In genomic region chr6:2942916-2943563, GRCh38 we compare ENCODE assay signal across 10 cellular contexts. TPM values are rescaled to one million over a fixed set of nuclear protein-coding genes. Genes with fewer than 3 reads are reported as not detected.
DNase-seq lines count a peak whose midpoint lies in the region; ATAC-seq and TF ChIP-seq lines count a peak whose summit lies in the region.
"Had no signal": no experiment of that assay in that cellular context is flagged by ENCODE, and none has a peak within 500 bp of the region (broad histone marks: within the 10 kb centered on the region; RNA-seq: fewer than 3 reads in every experiment).

No MANE protein-coding gene starts in this region.

- POLR2A ChIA-PET in T-cell (lab: Charles Lee) (interaction anchor here (0.7 to 1.3 kb wide), 3 partner anchors 47 to 1383 kb away, joined by 3 read pairs; no protein-coding TSS in a partner anchor), GM10248 (lab: Yijun Ruan, JAX) (no interaction called here), A673 (lab: Charles Lee; ENCODE audit: low non-redundant PET) (no interaction called here)

- no peaks in the 10 kb centered on the region for H3K9me3 ChIP-seq in endodermal cell (ENCODE audit: control insufficient read depth, low read length)
- no peaks in the 10 kb centered on the region for H3K9me3 ChIP-seq in A673 (ENCODE audit: low read depth, low read length, poor library complexity, severe bottlenecking)
- H3K9me3 ChIP-seq: breast epithelium had no signal

- peak overlapping the region; percentile 66 to 72 (median 70) for H3K4me3 Mint-ChIP-seq in T-cell
- no peak overlapping the region for H3K4me3 Mint-ChIP-seq in endodermal cell
- no peak overlapping the region for H3K4me3 Mint-ChIP-seq in nephron progenitor cell

- H3K36me3 ChIP-seq in endodermal cell (ENCODE audit: control insufficient read depth, insufficient read depth, low read length) (peaks cover 11% of the 10 kb centered on the region), A673 (ENCODE audit: insufficient read depth, low read length, poor library complexity, severe bottlenecking) (no peaks in the 10 kb centered on the region)
- H3K36me3 ChIP-seq: breast epithelium had no signal

- no TSS peak for BruUV-seq in A673 (replicated peaks; lab: Mats Ljungman, UMichigan)

- CTCF ChIA-PET in T-cell (lab: Charles Lee): interaction anchor here (0.6 to 3.4 kb wide), 6 partner anchors 9 to 99 kb away, joined by 3 to 16 read pairs (median 4); no protein-coding TSS in a partner anchor
- CTCF ChIA-PET in GM10248 (lab: Yijun Ruan, JAX): interaction anchor here (0.8 to 5.3 kb wide), 8 partner anchors 9 to 153 kb away, joined by 3 to 31 read pairs (median 4); no protein-coding TSS in a partner anchor
- CTCF ChIA-PET in A673 (lab: Charles Lee): interaction anchor here (1.7 kb wide), 1 partner anchor 9 kb away, joined by 6 read pairs; no protein-coding TSS in a partner anchor

- H3K9me3 Mint-ChIP-seq in T-cell (peaks cover 0 to 5% (median 3%) of the 10 kb centered on the region in 3 donors), endodermal cell (peaks cover 8% of the 10 kb centered on the region), nephron progenitor cell (no peaks in the 10 kb centered on the region)

- H3K4me3 ChIP-seq in GM12865 (ENCODE audit: low read depth, low read length) (no peak overlapping the region), endodermal cell (ENCODE audit: low read length) (peak overlapping the region; percentile 44), A673 (ENCODE audit: low read depth, low read length, poor library complexity, severe bottlenecking) (no peak overlapping the region)
- H3K4me3 ChIP-seq: breast epithelium had no signal

- TF ChIP-seq CTCF in GM12865 (IDR thresholded peaks at IDR 0.05; ENCODE audit: insufficient read depth, low read depth, low read length, missing control alignments) (no peak), endodermal cell (conservative IDR thresholded peaks at IDR 0.05) (no peak), nephron progenitor cell (IDR thresholded peaks at IDR 0.05) (no peak), GM10248 (IDR thresholded peaks at IDR 0.05; ENCODE audit: control extremely low read depth, extremely low read depth, low read depth, missing control alignments) (no peak), A673 (conservative IDR thresholded peaks at IDR 0.05; ENCODE audit: low read depth, low read length) (no peak)

- H3K4me1 Mint-ChIP-seq in T-cell (peaks cover 38 to 51% (median 50%) of the 10 kb centered on the region in 3 donors), endodermal cell (peaks cover 37% of the 10 kb centered on the region), nephron progenitor cell (peaks cover 34% of the 10 kb centered on the region)

- DNase-seq in GM12865 (ENCODE audit: low read depth) (peak; percentile 48), T-cell (peak in 5 of 34 experiments; percentile 8 to 36 (median 33)), endodermal cell (peak; percentile 61), nephron progenitor cell (no peak), GM10248 (ENCODE audit: extremely low spot score) (no peak), A673 (ENCODE audit: low spot score) (no peak)
- no peak for DNase-seq in activated CD4-positive, CD25-positive, alpha-beta regulatory T cell (lab: John Stamatoyannopoulos, UW)
- DNase-seq: activated CD4-positive, alpha-beta T cell treated with anti-CD3 and anti-CD28 coated beads for 1 hour had no signal

- peak; percentile 18 to 58 (median 37) for ATAC-seq in T-cell (replicated peaks in 1 of 4)
- ATAC-seq in GM19455 (IDR thresholded peaks at IDR 0.05; ENCODE audit: unreplicated experiment): no peak

- intact Hi-C loops in A673 (cut with micrococcal nuclease; ENCODE audit: unreplicated experiment): no loop called here

- H3K4me1 ChIP-seq in endodermal cell (ENCODE audit: control insufficient read depth, insufficient read depth, low read length): peaks cover 6% of the 10 kb centered on the region
- H3K4me1 ChIP-seq in A673 (ENCODE audit: insufficient read depth, low read length, poor library complexity, severe bottlenecking): no peaks in the 10 kb centered on the region
- H3K4me1 ChIP-seq: breast epithelium had no signal

- H3K27me3 Mint-ChIP-seq in T-cell (no peaks in the 10 kb centered on the region), endodermal cell (ENCODE audit: insufficient read depth) (peaks cover 15% of the 10 kb centered on the region), nephron progenitor cell (ENCODE audit: low read depth, poor library complexity) (peaks cover 6% of the 10 kb centered on the region)

- H3K36me3 Mint-ChIP-seq in T-cell (peaks cover 9% of the 10 kb centered on the region), endodermal cell (ENCODE audit: low read depth) (peaks cover 21% of the 10 kb centered on the region), nephron progenitor cell (ENCODE audit: low read depth) (peaks cover 8% of the 10 kb centered on the region)

- H3K27me3 ChIP-seq in endodermal cell (ENCODE audit: control insufficient read depth, insufficient read depth, low read length, poor library complexity, severe bottlenecking) (no peaks in the 10 kb centered on the region), A673 (replicated peaks; ENCODE audit: insufficient read depth, low read depth, low read length, poor library complexity) (no peaks in the 10 kb centered on the region)
- H3K27me3 ChIP-seq: breast epithelium had no signal

- WGBS in endodermal cell (ENCODE audit: insufficient coverage in 1 of 2, insufficient read length in 1 of 2), 2 experiments: 60 to 80% methylated on average over 9 to 12 of the region's 12 CpGs

- peak overlapping the region; percentile 64 for H3K9ac ChIP-seq in endodermal cell (ENCODE audit: extremely low read depth, low read length, poor library complexity, severe bottlenecking)

- H3K27ac ChIP-seq in endodermal cell (ENCODE audit: low read depth, low read length): peak overlapping the region; percentile 81
- H3K27ac ChIP-seq in A673 (ENCODE audit: low read depth, low read length, poor library complexity, severe bottlenecking): no peak overlapping the region

- H3K27ac Mint-ChIP-seq in T-cell (peak overlapping the region; percentile 97 to 98), endodermal cell (peak overlapping the region; percentile 76), nephron progenitor cell (peak overlapping the region; percentile 11)

RNA-seq across cellular contexts. Expression of gene SERPINB6, which starts 28.3 kb away (rescaled TPM):
- total RNA-seq in T-cell (10 to 100 TPM; 30.0 to 49.0 (median 38.0) TPM), endodermal cell (100 to 1,000 TPM; 128 to 150 TPM), A673 (2021) (34.8 and 37.5 TPM in 2 replicates)
- 39.0 TPM for polyA plus RNA-seq in endodermal cell (2013, experiment 1 of 2)
- polyA plus RNA-seq in endodermal cell (2013, experiment 2 of 2): 39.4 TPM

RNA-seq across cellular contexts. Expression of gene SERPINB9, which starts 39.9 kb away (rescaled TPM):
- total RNA-seq in T-cell (10 to 100 TPM; 43.2 to 57.2 (median 47.1) TPM), endodermal cell (100 to 1,000 TPM; 192 to 390 TPM), A673 (2021) (4.1 and 4.2 TPM in 2 replicates)
- polyA plus RNA-seq in endodermal cell (2013, experiment 1 of 2): 39.8 TPM
- polyA plus RNA-seq in endodermal cell (2013, experiment 2 of 2): 48.5 TPM

RNA-seq across cellular contexts. Expression of gene NQO2, which starts 56.7 kb away (rescaled TPM):
- total RNA-seq in T-cell: 10 to 100 TPM in 4 of 5 donors, 1 to 10 TPM in 1; 9.1 to 54.6 (median 33.0) TPM
- total RNA-seq in endodermal cell: 100 to 1,000 TPM in 1 of 2 donors, 10 to 100 TPM in 1; 50.8 to 199 TPM
- 46.8 TPM for polyA plus RNA-seq in endodermal cell (2013, experiment 1 of 2)
- 40.7 TPM for polyA plus RNA-seq in endodermal cell (2013, experiment 2 of 2)
- 92.7 and 97.3 TPM in 2 replicates for total RNA-seq in A673 (2021)

Comparison
In these comparisons a context has a peak if more than half of its experiments do, and no peak if none do; other contexts are left out.
1. DNase-seq: peak in GM12865 (single experiment) and endodermal cell (single experiment); none in nephron progenitor cell (single experiment), activated CD4-positive, CD25-positive, alpha-beta regulatory T cell (0 of 4), GM10248 (single experiment) and A673 (single experiment).
2. H3K27ac Mint-ChIP-seq: peak in every context shown above with its lines; median percentile 98 in T-cell; 76 in endodermal cell; 11 in nephron progenitor cell.
3. H3K4me3 Mint-ChIP-seq: peak in T-cell (3 of 3); none in endodermal cell (single experiment) and nephron progenitor cell (single experiment).
4. POLR2A ChIA-PET loops: an anchor here in T-cell (0.7 to 1.3 kb wide); none called in GM10248 and A673.